ENCODE assay signal across 8 cellular contexts in genomic region chr15:56243117-56243773, GRCh38. TPM values are rescaled to one million over a fixed set of nuclear protein-coding genes. Genes with fewer than 3 reads are reported as not detected.
DNase-seq lines count a peak whose midpoint lies in the region; ATAC-seq and TF ChIP-seq lines count a peak whose summit lies in the region.

No MANE protein-coding gene starts in this region.

- no TSS peak for BruUV-seq in A673 (replicated peaks; lab: Mats Ljungman, UMichigan)

- ATAC-seq in GM19025 (IDR thresholded peaks at IDR 0.05; ENCODE audit: low read depth, unreplicated experiment), result peak; percentile 18
- peak; percentile 22 for ATAC-seq in body of pancreas
- peak; percentile 38 to 57 for ATAC-seq in gastrocnemius medialis

- H3K4me3 ChIP-seq in A673 (ENCODE audit: low read depth, low read length, poor library complexity, severe bottlenecking), result peak overlapping the region; percentile 76
- H3K4me3 ChIP-seq in SU-DHL-6 (ENCODE audit: insufficient read depth, low read length, poor library complexity, severe bottlenecking), result peak overlapping the region; percentile 94
- H3K4me3 ChIP-seq in body of pancreas, result peak overlapping the region; percentile 94 to 96
- peak overlapping the region; percentile 86 for H3K4me3 ChIP-seq in iPS-18a (ENCODE audit: low read length)
- peak overlapping the region; percentile 76 to 98 (median 84) for H3K4me3 ChIP-seq in gastrocnemius medialis

- H3K4me2 ChIP-seq in SU-DHL-6 (ENCODE audit: low read depth, low read length, poor library complexity, severe bottlenecking), result peak overlapping the region; percentile 85

- WGBS in body of pancreas, 2 donors, result 1% methylated on average over 14 to 27 of the region's 39 CpGs

- no peaks in the 10 kb centered on the region for H3K9me2 ChIP-seq in SU-DHL-6 (replicated peaks; ENCODE audit: insufficient read depth, low read length)

- H3K4me1 ChIP-seq in A673 (ENCODE audit: insufficient read depth, low read length, poor library complexity, severe bottlenecking), result peaks cover 29% of the 10 kb centered on the region
- peaks cover 26% of the 10 kb centered on the region for H3K4me1 ChIP-seq in body of pancreas
- H3K4me1 ChIP-seq in iPS-18a (ENCODE audit: control insufficient read depth, low read depth, low read length), result peaks cover 20% of the 10 kb centered on the region
- H3K4me1 ChIP-seq in gastrocnemius medialis, result peaks cover 44 to 46% of the 10 kb centered on the region in 2 donors

- peaks cover 24% of the 10 kb centered on the region for H3F3A ChIP-seq in SU-DHL-6 (ENCODE audit: insufficient read depth)

- TF ChIP-seq EP300 in Ishikawa (IDR thresholded peaks at IDR 0.05; ENCODE audit: borderline replicate concordance), result no peak

- DNase-seq in A673 (ENCODE audit: low spot score) (peak; percentile 68), body of pancreas (peak; percentile 43 to 48 (median 46)), gastrocnemius medialis (peak; percentile 35 to 45)
- DNase-seq in central memory CD4-positive, alpha-beta T cell, result no peak

- in situ Hi-C loops in gastrocnemius medialis (cut with MboI; ENCODE audit: low sequenced_read_pairs in 4 of 4), result loop anchor here in 1 of 4 donors (25.0 kb wide), 2 partner anchors 106 to 256 kb away; partner anchors contain the start of gene NEDD4

- peak in 2 of 3 donors; percentile 44 to 50 for TF ChIP-seq POLR2A in body of pancreas (IDR thresholded peaks at IDR 0.05)
- peak in 1 of 2 donors; percentile 43 for TF ChIP-seq POLR2A in gastrocnemius medialis (IDR thresholded peaks at IDR 0.05)

- CTCF ChIA-PET in A673 (lab: Charles Lee), result interaction anchor here (0.6 kb wide), 1 partner anchor 475 kb away, joined by 4 read pairs; no protein-coding TSS in a partner anchor

- TF ChIP-seq CTCF in A673 (conservative IDR thresholded peaks at IDR 0.05; ENCODE audit: low read depth, low read length), result no peak
- no peak for TF ChIP-seq CTCF in SU-DHL-6 (IDR thresholded peaks at IDR 0.05; ENCODE audit: insufficient read depth, low read length, poor library complexity, severe bottlenecking)
- no peak for TF ChIP-seq CTCF in body of pancreas (IDR thresholded peaks at IDR 0.05)
- no peak for TF ChIP-seq CTCF in gastrocnemius medialis (IDR thresholded peaks at IDR 0.05 in 4 of 5, conservative IDR thresholded peaks at IDR 0.05 in 1 of 5)

- intact Hi-C loops in A673 (cut with micrococcal nuclease; ENCODE audit: unreplicated experiment) (loop anchor here (5.0 to 10.0 kb wide), 2 partner anchors 122 to 251 kb away; partner anchors contain the start of genes NEDD4 and TEX9), body of pancreas (cut with DNase I) (no loop called here), gastrocnemius medialis (cut with DNase I; ENCODE audit: low total_unique reads) (loop anchor here (2.0 to 10.0 kb wide), 7 partner anchors 66 to 1048 kb away; partner anchors contain the start of genes NEDD4, RSL24D1 and TEX9)

- H3K9me3 ChIP-seq in A673 (ENCODE audit: low read depth, low read length, poor library complexity, severe bottlenecking), result no peaks in the 10 kb centered on the region
- H3K9me3 ChIP-seq in SU-DHL-6 (ENCODE audit: insufficient read depth, low read length), result no peaks in the 10 kb centered on the region
- no peaks in the 10 kb centered on the region for H3K9me3 ChIP-seq in body of pancreas
- no peaks in the 10 kb centered on the region for H3K9me3 ChIP-seq in iPS-18a (ENCODE audit: control insufficient read depth, low read depth, low read length)
- H3K9me3 ChIP-seq in gastrocnemius medialis, result no peaks in the 10 kb centered on the region

- H3K9ac ChIP-seq in SU-DHL-6 (ENCODE audit: low read length) (peak overlapping the region; percentile 74), iPS-18a (ENCODE audit: low read length) (peak overlapping the region; percentile 79)

- peaks cover 7% of the 10 kb centered on the region for H4K20me1 ChIP-seq in SU-DHL-6 (ENCODE audit: low read depth, low read length)

- H3K27me3 ChIP-seq in A673 (replicated peaks; ENCODE audit: insufficient read depth, low read depth, low read length, poor library complexity) (no peaks in the 10 kb centered on the region), SU-DHL-6 (ENCODE audit: low read length) (no peaks in the 10 kb centered on the region), body of pancreas (no peaks in the 10 kb centered on the region), iPS-18a (ENCODE audit: control insufficient read depth, insufficient read depth, low read length) (no peaks in the 10 kb centered on the region), gastrocnemius medialis (no peaks in the 10 kb centered on the region)

- H2AFZ ChIP-seq in SU-DHL-6 (ENCODE audit: low read depth, low read length, severe bottlenecking), result no peak overlapping the region

- peak overlapping the region; percentile 81 for H3K27ac ChIP-seq in A673 (ENCODE audit: low read depth, low read length, poor library complexity, severe bottlenecking)
- peak overlapping the region; percentile 89 for H3K27ac ChIP-seq in SU-DHL-6 (ENCODE audit: low read depth, low read length)
- peak overlapping the region; percentile 80 to 91 (median 86) for H3K27ac ChIP-seq in body of pancreas
- peak overlapping the region; percentile 24 for H3K27ac ChIP-seq in iPS-18a (ENCODE audit: low read length)
- peak overlapping the region; percentile 89 to 98 (median 98) for H3K27ac ChIP-seq in gastrocnemius medialis

- H3K36me3 ChIP-seq in A673 (ENCODE audit: insufficient read depth, low read length, poor library complexity, severe bottlenecking) (no peaks in the 10 kb centered on the region), SU-DHL-6 (ENCODE audit: low read length) (peaks cover 2% of the 10 kb centered on the region; the same call in 1 of the 2 replicates), body of pancreas (replicated peaks in 1 of 2; ENCODE audit: insufficient read depth in 1 of 2, low read depth in 2 of 2) (no peaks in the 10 kb centered on the region), iPS-18a (ENCODE audit: control insufficient read depth, low read depth, low read length) (peaks cover 3% of the 10 kb centered on the region), gastrocnemius medialis (no peaks in the 10 kb centered on the region)

- POLR2A ChIA-PET in A673 (lab: Charles Lee; ENCODE audit: low non-redundant PET), result interaction anchor here (0.6 to 0.7 kb wide), 2 partner anchors 52 to 222 kb away, joined by 3 to 5 read pairs; partner anchors contain the start of gene MNS1

- no peak for TF ChIP-seq RAD21 in Ishikawa (IDR thresholded peaks at IDR 0.05; ENCODE audit: low read depth)

- peaks cover 57% of the 10 kb centered on the region for H3K79me2 ChIP-seq in SU-DHL-6 (ENCODE audit: insufficient read depth, low read length)

TF ChIP-seq in Ishikawa, 13 proteins besides CTCF, POLR2A, EP300 and RAD21:
- 0 out of 2 replicates have a peak, but pooled peaks have one; percentile 35 for TF ChIP-seq YY1 (IDR thresholded peaks at IDR 0.05; ENCODE audit: low read depth)
- no peak for TF ChIP-seq TEAD4 (IDR thresholded peaks at IDR 0.05)
- no peak for TF ChIP-seq USF1 (IDR thresholded peaks at IDR 0.05)
- no peak for TF ChIP-seq CREB1 (IDR thresholded peaks at IDR 0.05; ENCODE audit: low read depth)
- TF ChIP-seq ZBTB7A (IDR thresholded peaks at IDR 0.05; ENCODE audit: low read depth), result 0 out of 2 replicates have a peak, but pooled peaks have one; percentile 29
TF ChIP-seq in Ishikawa: peak in this region for 2.

RNA-seq across cellular contexts. Expression of gene RFX7, which starts 0.4 kb away (rescaled TPM):
- 34.1 and 34.4 TPM in 2 replicates for total RNA-seq in A673 (2021)
- 1 to 10 TPM; 2.6 to 5.4 TPM for total RNA-seq in body of pancreas
- total RNA-seq in gastrocnemius medialis, result 10 to 100 TPM in 2 of 4 donors, 1 to 10 TPM in 2; 9.6 to 11.7 (median 10.7) TPM

Comparison
In these comparisons a context has a peak if more than half of its experiments do, and no peak if none do; other contexts are left out.
1. H3K27ac ChIP-seq: peak in every context shown above with its lines; median percentile 98 in gastrocnemius medialis; 89 in SU-DHL-6; 86 in body of pancreas; 81 in A673; 24 in iPS-18a.